26 cellular contexts compared by ENCODE assay signal in the genomic region with DNA sequence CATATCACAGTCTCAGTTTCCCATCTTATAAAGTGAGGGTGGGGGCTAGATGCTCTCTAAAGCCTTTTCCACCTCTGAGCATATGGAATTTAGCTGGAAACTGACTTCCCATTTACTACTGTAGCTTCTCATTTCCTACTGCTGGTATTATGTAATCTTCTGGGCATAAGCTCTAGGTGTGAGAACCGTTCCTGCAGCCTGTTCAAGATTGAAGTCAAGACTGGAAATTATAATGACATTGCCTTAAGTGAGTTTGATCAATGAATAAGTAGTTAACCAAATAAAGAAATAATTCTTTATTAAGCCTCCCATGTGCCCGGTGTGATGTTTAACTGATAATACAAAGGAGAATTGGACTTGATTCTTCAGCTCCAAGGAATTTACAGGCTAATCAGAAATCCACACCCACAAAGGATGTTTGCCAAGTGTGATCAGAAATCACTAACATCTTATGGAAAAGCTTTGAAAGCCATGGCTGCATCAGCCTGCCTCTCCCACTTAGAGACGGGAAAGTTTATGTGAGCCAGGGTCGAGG. TPM values are rescaled to one million over a fixed set of nuclear protein-coding genes. Genes with fewer than 3 reads are reported as not detected.
DNase-seq lines count a peak whose midpoint lies in the region; ATAC-seq and TF ChIP-seq lines count a peak whose summit lies in the region.
"Had no signal": no experiment of that assay in that cellular context is flagged by ENCODE, and none has a peak within 500 bp of the region (broad histone marks: within the 10 kb centered on the region; RNA-seq: fewer than 3 reads in every experiment).

No MANE protein-coding gene starts in this region.

- peaks cover 6% of the 10 kb centered on the region; the same call in 1 of the 2 replicates for H3K9me1 ChIP-seq in IMR-90 (ENCODE audit: insufficient read depth, low read length)

- H3K36me3 ChIP-seq in IMR-90 (ENCODE audit: control insufficient read depth, insufficient read depth, low read length) (no peaks in the 10 kb centered on the region), tibial artery (no peaks in the 10 kb centered on the region), spleen (no peaks in the 10 kb centered on the region), left ventricle myocardium inferior (no peaks in the 10 kb centered on the region), PC-9 (ENCODE audit: low read depth) (no peaks in the 10 kb centered on the region)

- peak overlapping the region; percentile 3; the same call in 1 of the 2 replicates for H3K14ac ChIP-seq in IMR-90 (replicated peaks; ENCODE audit: low read depth, low read length)

- H2AK5ac ChIP-seq in IMR-90 (ENCODE audit: low read depth, low read length), result peak overlapping the region; percentile 51; the same call in 1 of the 2 replicates

- H2BK5ac ChIP-seq in IMR-90 (ENCODE audit: low read depth, low read length, poor library complexity, severe bottlenecking), result no peak overlapping the region

- H3K9ac ChIP-seq in IMR-90 (ENCODE audit: low read depth, low read length), result no peak overlapping the region

- H2AK9ac ChIP-seq in IMR-90 (replicated peaks; ENCODE audit: low read depth, low read length, poor library complexity), result peak overlapping the region; percentile 56

- H4K5ac ChIP-seq in IMR-90 (ENCODE audit: low read depth, low read length), result no peak overlapping the region; the same call in 1 of the 2 replicates

- H3K79me1 ChIP-seq in IMR-90 (ENCODE audit: low read depth in 1 of 2, low read length in 2 of 2), result no peaks in the 10 kb centered on the region

- DNase-seq in IMR-90 (no peak), cerebellum (ENCODE audit: low spot score) (peak; percentile 72), mesothelial cell of epicardium (ENCODE audit: low spot score in 2 of 2, unreplicated experiment in 2 of 2) (no peak), tibial artery (no peak), HT-29 (ENCODE audit: low spot score) (no peak), spleen (no peak), left ventricle myocardium inferior (no peak), PC-9 (no peak)
- DNase-seq: CD4-positive, alpha-beta memory T cell; DMS153; GF-D8; GOT3; KBM-7; MV-4-11; NCI-H1417; NCI-H187; NCI-H2107; NCI-H524; NCI-H82; OCI-M1; SIG-M5 had no signal

- CTCF ChIA-PET in IMR-90 (lab: Yijun Ruan, JAX) (interaction anchor here (1.0 kb wide), 2 partner anchors 99 to 167 kb away, joined by 3 to 7 read pairs; no protein-coding TSS in a partner anchor), PC-9 (lab: Charles Lee) (no interaction called here)

- H3K27ac ChIP-seq in IMR-90 (ENCODE audit: insufficient read depth, low read length) (no peak overlapping the region), tibial artery (peak overlapping the region; percentile 81 to 85), spleen (peak overlapping the region in 2 of 8 donors; percentile 39 to 51), left ventricle myocardium inferior (replicated peaks) (no peak overlapping the region), PC-9 (no peak overlapping the region)
- H3K27ac ChIP-seq: A549, RWPE1 had no signal

- H3F3A ChIP-seq in PC-9 (ENCODE audit: insufficient read depth, low read depth), result no peaks in the 10 kb centered on the region

- no peak overlapping the region for H3K56ac ChIP-seq in IMR-90 (ENCODE audit: extremely low read depth, insufficient read depth, low read length)

- dilution Hi-C loops in IMR-90 (cut with HindIII; ENCODE audit: low sequenced_read_pairs, unreplicated experiment), result no loop called here

- peak overlapping the region; percentile 32; the same call in 2 of the 3 replicates for H2BK15ac ChIP-seq in IMR-90 (ENCODE audit: low read depth, low read length)

- peaks cover 43% of the 10 kb centered on the region for H3K4me1 Mint-ChIP-seq in mesothelial cell of epicardium
- H3K4me1 Mint-ChIP-seq: CD4-positive, alpha-beta memory T cell had no signal

- no peak overlapping the region for H3K4me2 ChIP-seq in IMR-90 (ENCODE audit: low read depth, low read length)
- no peak overlapping the region for H3K4me2 ChIP-seq in PC-9
- H3K4me2 ChIP-seq: A549 had no signal

- no peak overlapping the region for H2BK20ac ChIP-seq in IMR-90 (ENCODE audit: low read depth, low read length)

- H3K9me3 ChIP-seq in IMR-90 (ENCODE audit: control insufficient read depth, insufficient read depth, low read length) (no peaks in the 10 kb centered on the region), tibial artery (no peaks in the 10 kb centered on the region), spleen (no peaks in the 10 kb centered on the region), left ventricle myocardium inferior (replicated peaks) (no peaks in the 10 kb centered on the region), PC-9 (ENCODE audit: insufficient read depth, low read depth) (no peaks in the 10 kb centered on the region)
- H3K9me3 ChIP-seq: A549 had no signal

- BruUV-seq in IMR-90 (replicated peaks; lab: Mats Ljungman, UMichigan) (no TSS peak), PC-9 (replicated peaks; lab: Mats Ljungman, UMichigan) (no TSS peak)

- no peak for ATAC-seq in IMR-90 (ENCODE audit: low read depth)
- ATAC-seq: HCT116 had no signal

- no peak overlapping the region for H4K8ac ChIP-seq in IMR-90 (ENCODE audit: low read depth in 2 of 2, low read length in 2 of 2)

- peaks cover 7% of the 10 kb centered on the region; the same call in 1 of the 2 replicates for H3K4me1 ChIP-seq in IMR-90 (ENCODE audit: control insufficient read depth, insufficient read depth, low read length)
- peaks cover 0 to 40% (median 26%) of the 10 kb centered on the region in 4 donors for H3K4me1 ChIP-seq in tibial artery
- H3K4me1 ChIP-seq in spleen, result peaks cover 0 to 15% (median 0%) of the 10 kb centered on the region in 6 donors
- H3K4me1 ChIP-seq in left ventricle myocardium inferior, result peaks cover 19% of the 10 kb centered on the region
- H3K4me1 ChIP-seq in PC-9 (replicated peaks; ENCODE audit: insufficient read depth), result no peaks in the 10 kb centered on the region
- H3K4me1 ChIP-seq: A549 had no signal

- no peaks in the 10 kb centered on the region for H3K27me3 Mint-ChIP-seq in mesothelial cell of epicardium (ENCODE audit: low read depth)

- H3K79me2 ChIP-seq in PC-9 (ENCODE audit: low read depth), result no peaks in the 10 kb centered on the region

- intact Hi-C loops in IMR-90 (cut with micrococcal nuclease), result no loop called here
- intact Hi-C loops in tibial artery (cut with DNase I; ENCODE audit: low total_unique reads), result no loop called here
- intact Hi-C loops in spleen (cut with DNase I; ENCODE audit: low total_unique reads), result no loop called here
- intact Hi-C loops in left ventricle myocardium inferior (cut with micrococcal nuclease), result no loop called here
- intact Hi-C loops in PC-9 (cut with micrococcal nuclease; ENCODE audit: unreplicated experiment), result no loop called here

- peak overlapping the region; percentile 57 for H3K27ac Mint-ChIP-seq in mesothelial cell of epicardium
- H3K27ac Mint-ChIP-seq: CD4-positive, alpha-beta memory T cell had no signal

- TF ChIP-seq CTCF in IMR-90 (conservative IDR thresholded peaks at IDR 0.05; ENCODE audit: low read depth, low read length), result no peak
- TF ChIP-seq CTCF in mesothelial cell of epicardium (IDR thresholded peaks at IDR 0.05; ENCODE audit: unreplicated experiment), result no peak
- no peak for TF ChIP-seq CTCF in tibial artery (IDR thresholded peaks at IDR 0.05)
- TF ChIP-seq CTCF in spleen (IDR thresholded peaks at IDR 0.05 in 8 of 11, conservative IDR thresholded peaks at IDR 0.05 in 3 of 11), result no peak
- TF ChIP-seq CTCF in left ventricle myocardium inferior (IDR thresholded peaks at IDR 0.05; ENCODE audit: borderline replicate concordance), result no peak
- no peak for TF ChIP-seq CTCF in PC-9 (conservative IDR thresholded peaks at IDR 0.05)

- no peaks in the 10 kb centered on the region for H3K36me3 Mint-ChIP-seq in mesothelial cell of epicardium
- H3K36me3 Mint-ChIP-seq: CD4-positive, alpha-beta memory T cell had no signal

- POLR2A ChIA-PET in IMR-90 (lab: Charles Lee; ENCODE audit: unreplicated experiment), result no interaction called here
- POLR2A ChIA-PET in PC-9 (lab: Charles Lee; ENCODE audit: unreplicated experiment), result no interaction called here

- H3K4me3 ChIP-seq in IMR-90 (ENCODE audit: insufficient read depth, low read depth, low read length) (no peak overlapping the region), tibial artery (no peak overlapping the region), spleen (no peak overlapping the region), left ventricle myocardium inferior (no peak overlapping the region), PC-9 (no peak overlapping the region)
- H3K4me3 ChIP-seq: A549 had no signal

- H3K23ac ChIP-seq in IMR-90 (ENCODE audit: low read depth, low read length), result no peak overlapping the region

- no peak for TF ChIP-seq RAD21 in IMR-90 (IDR thresholded peaks at IDR 0.05; ENCODE audit: low read length)

- no peaks in the 10 kb centered on the region for H3K9me3 Mint-ChIP-seq in mesothelial cell of epicardium

- H3K4me3 Mint-ChIP-seq in mesothelial cell of epicardium, result no peak overlapping the region
- H3K4me3 Mint-ChIP-seq: CD4-positive, alpha-beta memory T cell had no signal

- H3K4ac ChIP-seq in IMR-90 (ENCODE audit: low read depth, low read length), result peak overlapping the region; percentile 47; the same call in 1 of the 2 replicates

- no peak overlapping the region; the same call in 1 of the 2 replicates for H3K18ac ChIP-seq in IMR-90 (ENCODE audit: low read depth, low read length)

- H2BK120ac ChIP-seq in IMR-90 (ENCODE audit: low read depth, low read length), result peak overlapping the region; percentile 27; the same call in 1 of the 2 replicates

- TF ChIP-seq POLR2A in IMR-90 (IDR thresholded peaks at IDR 0.05; ENCODE audit: low read depth, low read length) (no peak), spleen (IDR thresholded peaks at IDR 0.05) (no peak)

- H4K20me1 ChIP-seq in IMR-90 (ENCODE audit: insufficient read depth, low read length), result no peaks in the 10 kb centered on the region
- H4K20me1 ChIP-seq in PC-9 (ENCODE audit: insufficient read depth), result no peaks in the 10 kb centered on the region

- WGBS in IMR-90 (ENCODE audit: extremely low coverage in 2 of 2, insufficient read length in 1 of 2), 2 experiments, result 0% methylated on average over 2 of the region's 4 CpGs; no CpG with 5 or more reads in 1 of the 2 experiments
- WGBS in spleen, 5 donors, result 60 to 80% (median 64%) methylated on average over 4 of the region's 4 CpGs

- H3K9me2 ChIP-seq in PC-9 (ENCODE audit: insufficient read depth), result no peaks in the 10 kb centered on the region

- no peak overlapping the region for H4K91ac ChIP-seq in IMR-90 (ENCODE audit: insufficient read depth, low read depth, low read length)

- peaks cover 24% of the 10 kb centered on the region for H3K27me3 ChIP-seq in IMR-90 (ENCODE audit: control insufficient read depth, insufficient read depth, low read length)
- H3K27me3 ChIP-seq in tibial artery, result no peaks in the 10 kb centered on the region
- peaks cover 0 to 18% (median 0%) of the 10 kb centered on the region in 7 donors for H3K27me3 ChIP-seq in spleen (replicated peaks in 1 of 7)
- no peaks in the 10 kb centered on the region for H3K27me3 ChIP-seq in left ventricle myocardium inferior (ENCODE audit: low read depth)
- H3K27me3 ChIP-seq in PC-9 (ENCODE audit: insufficient read depth, low read depth), result peaks cover 92% of the 10 kb centered on the region

- in situ Hi-C loops in IMR-90 (cut with MboI; ENCODE audit: low sequenced_read_pairs), result no loop called here

- H2AFZ ChIP-seq in IMR-90 (replicated peaks; ENCODE audit: low read length, poor library complexity) (no peak overlapping the region), PC-9 (no peak overlapping the region)

RNA-seq across cellular contexts. Expression of a gene that starts 36.5 kb away (rescaled TPM):
- under 0.01 TPM in 1 of 2 replicates, not detected in the other for total RNA-seq in IMR-90 (2012; rRNA removed)
- polyA plus RNA-seq in IMR-90 (2012; rRNA removed), result 0.47 and 0.56 TPM in 2 replicates
- polyA plus RNA-seq in IMR-90 (2012; cell fraction: cytosol; rRNA removed), result 0.25 and 0.69 TPM in 2 replicates
- polyA plus RNA-seq in IMR-90 (2012; cell fraction: nucleus; rRNA removed; ENCODE audit: low replicate concordance), result 0.14 and 0.26 TPM in 2 replicates
- 0.27 TPM for total RNA-seq in cerebellum
- 2.8 to 3.3 TPM (median 3.2 TPM) in 3 replicates for total RNA-seq in mesothelial cell of epicardium
- total RNA-seq in HT-29 (2014; rRNA removed; shearing (Covaris generic)), result 0.13 TPM in 1 of 2 replicates, not detected in the other
- total RNA-seq in spleen, result 10 to 100 TPM; 25.6 to 50.3 (median 31.7) TPM
- polyA plus RNA-seq in spleen, result 10 to 100 TPM in 2 of 3 donors, 1 to 10 TPM in 1; 4.9 to 21.6 (median 10.7) TPM
- total RNA-seq in left ventricle myocardium inferior, result 22.5 TPM
- total RNA-seq in PC-9 (2021), result not detected in 2 replicates
- total RNA-seq: CD4-positive, alpha-beta memory T cell; Daoy had no signal
- polyA plus RNA-seq: A549; CD4-positive, alpha-beta memory T cell had no signal

RNA-seq across cellular contexts. Expression of a gene that starts 54.8 kb away (rescaled TPM):
- not detected in 2 replicates for total RNA-seq in IMR-90 (2012; rRNA removed)
- not detected in 2 replicates for polyA plus RNA-seq in IMR-90 (2012; rRNA removed)
- not detected in 2 replicates for polyA plus RNA-seq in IMR-90 (2012; cell fraction: cytosol; rRNA removed)
- not detected in 2 replicates for polyA plus RNA-seq in IMR-90 (2012; cell fraction: nucleus; rRNA removed; ENCODE audit: low replicate concordance)
- total RNA-seq in cerebellum, result not detected
- total RNA-seq in mesothelial cell of epicardium, result not detected in 3 replicates
- total RNA-seq in HT-29 (2014; rRNA removed; shearing (Covaris generic)), result not detected in 2 replicates
- total RNA-seq in spleen, result not detected
- polyA plus RNA-seq in spleen, result not detected
- not detected for total RNA-seq in left ventricle myocardium inferior
- total RNA-seq in PC-9 (2021), result not detected in 2 replicates
- total RNA-seq: CD4-positive, alpha-beta memory T cell; Daoy had no signal
- polyA plus RNA-seq: A549; BJ; CD4-positive, alpha-beta memory T cell had no signal

Comparison
In these comparisons a context has a peak if more than half of its experiments do, and no peak if none do; other contexts are left out.
1. H3K27ac ChIP-seq: peak in tibial artery (2 of 2); none in IMR-90 (single experiment), left ventricle myocardium inferior (single experiment) and PC-9 (single experiment).